ENCODE assay signal across 8 cellular contexts in the genomic region with DNA sequence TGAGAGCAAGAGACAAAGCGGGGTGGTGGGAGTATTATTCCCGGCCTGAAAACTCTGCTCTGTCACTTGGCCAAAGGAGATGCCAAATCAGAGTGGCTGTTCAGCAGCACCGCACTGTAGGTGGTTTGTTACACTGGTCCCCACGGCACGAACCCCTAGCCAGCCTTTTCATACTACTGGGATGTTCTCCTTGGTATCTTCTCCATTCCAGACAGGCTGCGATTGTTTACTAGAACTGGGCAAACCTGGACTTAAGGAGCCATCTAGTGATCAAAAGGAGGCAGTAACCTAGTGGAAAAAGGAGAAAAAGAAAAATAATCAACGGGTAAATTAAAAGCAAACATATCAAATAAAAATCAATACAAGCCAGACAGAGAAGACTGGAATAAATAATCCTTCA. TPM values are rescaled to one million over a fixed set of nuclear protein-coding genes. Genes with fewer than 3 reads are reported as not detected.
A peak's percentile ranks its signal among the peaks of the same experiment; 100 is the strongest.
DNase-seq lines count a peak whose midpoint lies in the region; ATAC-seq and TF ChIP-seq lines count a peak whose summit lies in the region.

No MANE protein-coding gene starts in this region.

- peak; percentile 56 for TF ChIP-seq CTCF in GM13977 (IDR thresholded peaks at IDR 0.05; ENCODE audit: extremely low read depth, insufficient read depth, missing control alignments)

- no peaks in the 10 kb centered on the region for H3K36me3 Mint-ChIP-seq in activated CD4-positive, alpha-beta T cell treated with anti-CD3 and anti-CD28 coated beads, Interleukin-2, amount 10 ng/mL, durations not matched to agents 24 days and 14 days (ENCODE audit: low read depth)

- ATAC-seq in HG02938 (IDR thresholded peaks at IDR 0.05; ENCODE audit: unreplicated experiment) (peak; percentile 73), GM19328 (IDR thresholded peaks at IDR 0.05; ENCODE audit: unreplicated experiment) (no peak)
- no peak for ATAC-seq in stimulated activated naive CD8-positive, alpha-beta T cell treated with anti-CD3 and anti-CD28 coated beads, Interleukin-15, Interleukin-2, amounts not matched to agents 100 U/mL and 50 U/mL, for 24 hours

- no peaks in the 10 kb centered on the region for H3K4me1 Mint-ChIP-seq in activated CD4-positive, alpha-beta T cell treated with anti-CD3 and anti-CD28 coated beads, Interleukin-2, amount 10 ng/mL, durations not matched to agents 24 days and 14 days

- H3K4me3 Mint-ChIP-seq in activated CD4-positive, alpha-beta T cell treated with anti-CD3 and anti-CD28 coated beads, Interleukin-2, amount 10 ng/mL, durations not matched to agents 24 days and 14 days: no peak overlapping the region

- no peak overlapping the region for H3K27ac Mint-ChIP-seq in activated CD4-positive, alpha-beta T cell treated with anti-CD3 and anti-CD28 coated beads, Interleukin-2, amount 10 ng/mL, durations not matched to agents 24 days and 14 days

- DNase-seq in GM13977 (ENCODE audit: low spot score): peak; percentile 25
- peak; percentile 31 to 47 for DNase-seq in SHP77 (lab: John Stamatoyannopoulos, UW)
- DNase-seq in islet precursor cell: peak; percentile 65
- DNase-seq in activated CD4-positive, alpha-beta T cell treated with anti-CD3 and anti-CD28 coated beads, Interleukin-2, amount 10 ng/mL, durations not matched to agents 24 days and 14 days: no peak
- DNase-seq in stimulated activated naive CD8-positive, alpha-beta T cell treated with anti-CD3 and anti-CD28 coated beads, Interleukin-15, Interleukin-2, amounts not matched to agents 100 U/mL and 50 U/mL, for 24 hours: no peak
- DNase-seq in NCI-H128 (lab: John Stamatoyannopoulos, UW; ENCODE audit: unreplicated experiment): no peak

- in situ Hi-C loops in GM13977 (cut with MboI; ENCODE audit: low pct_unique_long_range_greater_than_20kb, low sequenced_read_pairs, unreplicated experiment): loop anchor here (10.0 kb wide), 1 partner anchor 103 kb away; no protein-coding TSS in a partner anchor

- H3K9me3 Mint-ChIP-seq in activated CD4-positive, alpha-beta T cell treated with anti-CD3 and anti-CD28 coated beads, Interleukin-2, amount 10 ng/mL, durations not matched to agents 24 days and 14 days: no peaks in the 10 kb centered on the region

- H3K27me3 Mint-ChIP-seq in activated CD4-positive, alpha-beta T cell treated with anti-CD3 and anti-CD28 coated beads, Interleukin-2, amount 10 ng/mL, durations not matched to agents 24 days and 14 days: no peaks in the 10 kb centered on the region

- intact Hi-C loops in activated CD4-positive, alpha-beta T cell treated with anti-CD3 and anti-CD28 coated beads, Interleukin-2, amount 10 ng/mL, durations not matched to agents 24 days and 14 days (cut with micrococcal nuclease): no loop called here

RNA-seq across cellular contexts. Expression of a gene that starts 58.9 kb away (rescaled TPM):
- total RNA-seq in activated CD4-positive, alpha-beta T cell treated with anti-CD3 and anti-CD28 coated beads, Interleukin-2, amount 10 ng/mL, durations not matched to agents 24 days and 14 days: 1.9 and 2.5 TPM in 2 replicates

Comparison
In these comparisons a context has a peak if more than half of its experiments do, and no peak if none do; other contexts are left out.
1. DNase-seq: peak in GM13977 (single experiment), SHP77 (2 of 2) and islet precursor cell (single experiment); none in activated CD4-positive, alpha-beta T cell treated with anti-CD3 and anti-CD28 coated beads, Interleukin-2, amount 10 ng/mL, durations not matched to agents 24 days and 14 days (single experiment), stimulated activated naive CD8-positive, alpha-beta T cell treated with anti-CD3 and anti-CD28 coated beads, Interleukin-15, Interleukin-2, amounts not matched to agents 100 U/mL and 50 U/mL, for 24 hours (single experiment) and NCI-H128 (single experiment).